17 cellular contexts compared by ENCODE assay signal in genomic region chr12:20593611-20594010, GRCh38.
"Had no signal": no experiment of that assay in that cellular context is flagged by ENCODE, and none has a peak within 500 bp of the region (broad histone marks: within the 10 kb centered on the region; RNA-seq: fewer than 3 reads in every experiment).

No MANE protein-coding gene starts in this region.

- H3K9me3 ChIP-seq: esophagus muscularis mucosa, gastroesophageal sphincter, heart right ventricle, left lung, lower lobe of right lung had no signal

- H3K4me3 ChIP-seq: coronary artery, dorsolateral prefrontal cortex, esophagus muscularis mucosa, gastroesophageal sphincter, heart right ventricle, left lung, lower lobe of right lung had no signal

- H3K36me3 ChIP-seq: esophagus muscularis mucosa, gastroesophageal sphincter, heart right ventricle, left lung, lower lobe of right lung had no signal

- DNase-seq: dermis blood vessel endothelial cell; dorsolateral prefrontal cortex; effector CD4-positive, alpha-beta T cell; effector memory CD4-positive, alpha-beta T cell; foreskin keratinocyte; head of caudate nucleus; heart right ventricle; hippocampal formation; left cardiac atrium; left lung; left ventricle myocardium superior; lower lobe of right lung; mesenchymal stem cell; midbrain had no signal

- ATAC-seq: foreskin keratinocyte, gastroesophageal sphincter, heart right ventricle, left cardiac atrium, left lung, left ventricle myocardium superior, lower lobe of right lung had no signal

- H3K27me3 ChIP-seq: dorsolateral prefrontal cortex, esophagus muscularis mucosa, foreskin keratinocyte, gastroesophageal sphincter, heart right ventricle, left lung had no signal

- H3K4me1 ChIP-seq: foreskin keratinocyte, left lung, lower lobe of right lung had no signal

- H3K27ac ChIP-seq: coronary artery, dorsolateral prefrontal cortex, foreskin keratinocyte, heart right ventricle, left lung, lower lobe of right lung had no signal
